8 cellular contexts compared by ENCODE assay signal in the genomic region with DNA sequence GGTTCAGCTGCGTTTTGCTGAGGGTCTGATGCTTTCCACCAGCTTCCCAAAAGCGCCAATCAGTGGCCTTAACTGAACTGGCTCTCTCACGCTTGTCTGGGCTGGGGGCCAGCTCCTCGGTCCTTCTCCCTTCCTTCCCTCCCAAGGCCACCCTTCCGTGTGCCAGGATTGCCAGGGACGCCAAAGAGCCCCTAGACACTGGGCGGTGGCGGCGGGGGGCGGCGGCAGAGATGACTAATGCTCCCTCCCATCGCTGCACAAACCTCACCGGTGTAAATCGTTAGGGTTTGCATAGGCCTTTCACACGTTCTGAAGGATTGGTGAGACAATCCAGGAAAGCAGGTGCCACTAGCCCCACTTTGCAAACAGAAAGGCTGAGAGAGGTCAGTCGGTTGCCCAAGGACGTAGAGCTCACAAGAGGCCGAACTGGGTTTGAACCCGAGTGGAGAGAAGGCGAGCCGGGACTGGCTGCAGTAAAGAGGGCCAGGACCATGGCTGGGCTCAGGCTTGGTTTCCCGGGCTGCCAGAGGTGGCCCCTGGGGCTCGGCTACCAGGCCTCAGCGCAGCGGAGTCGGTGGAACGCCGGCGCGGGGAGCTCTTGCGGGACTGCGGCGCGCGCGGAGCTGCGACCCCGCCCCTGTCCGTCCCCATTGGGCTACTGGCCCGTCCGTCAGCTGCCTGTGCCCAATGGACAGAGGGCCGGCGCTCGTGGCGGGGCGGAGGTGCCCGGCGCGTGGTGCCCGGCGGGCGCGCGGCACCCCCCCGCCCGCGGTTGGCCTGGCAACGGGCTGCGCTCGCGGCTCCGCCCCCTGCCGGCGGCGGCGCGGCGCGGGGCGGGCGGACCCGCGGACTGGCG. TPM values are rescaled to one million over a fixed set of nuclear protein-coding genes. Genes with fewer than 3 reads are reported as not detected.
DNase-seq lines count a peak whose midpoint lies in the region; ATAC-seq, FAIRE-seq and TF ChIP-seq lines count a peak whose summit lies in the region.

No MANE protein-coding gene starts in this region.

- H3K4me1 ChIP-seq in cardiac muscle cell (ENCODE audit: low read depth) (no peaks in the 10 kb centered on the region), pancreas (peaks cover 0 to 4% (median 3%) of the 10 kb centered on the region in 3 donors), thymus (ENCODE audit: control insufficient read depth, insufficient read depth, low read length) (peaks cover 8% of the 10 kb centered on the region)

- 1% methylated on average over 43 to 74 of the region's 74 CpGs for WGBS in pancreas, 2 donors
- WGBS in thymus, result 7% methylated on average over 74 of the region's 74 CpGs

- H3K9me3 ChIP-seq in cardiac muscle cell (ENCODE audit: low read depth) (no peaks in the 10 kb centered on the region), pancreas (no peaks in the 10 kb centered on the region), thymus (ENCODE audit: control insufficient read depth) (no peaks in the 10 kb centered on the region)

- no peak for TF ChIP-seq POLR2A in NB4 (IDR thresholded peaks at IDR 0.05; ENCODE audit: extremely low read depth, insufficient read length)

- H3K27me3 Mint-ChIP-seq in activated naive CD8-positive, alpha-beta T cell treated with anti-CD3 and anti-CD28 coated beads, Interleukin-2, amount 50 U/mL, for 24 hours, result peaks cover 26% of the 10 kb centered on the region

- no peak for FAIRE-seq in pancreas (lab: Jason Lieb, UNC)

- H3K9me3 Mint-ChIP-seq in activated naive CD8-positive, alpha-beta T cell treated with anti-CD3 and anti-CD28 coated beads, Interleukin-2, amount 50 U/mL, for 24 hours, result no peaks in the 10 kb centered on the region

- H3K36me3 Mint-ChIP-seq in activated naive CD8-positive, alpha-beta T cell treated with anti-CD3 and anti-CD28 coated beads, Interleukin-2, amount 50 U/mL, for 24 hours (ENCODE audit: low read depth), result no peaks in the 10 kb centered on the region

- DNase-seq in DMS 273 treated with DMSO at 0.1 percent for 48 hours (lab: John Stamatoyannopoulos, UW) (peak; percentile 57), H7 (peak; percentile 100), NB4 (ENCODE audit: low read depth) (peak; percentile 83), SW 1271 (lab: John Stamatoyannopoulos, UW) (peak; percentile 12 to 78), cardiac muscle cell (ENCODE audit: low read depth in 1 of 2, low spot score in 1 of 2) (peak; percentile 92 to 93), pancreas (peak; percentile 92 to 98 (median 94))
- peak; percentile 88 for DNase-seq in activated naive CD8-positive, alpha-beta T cell treated with anti-CD3 and anti-CD28 coated beads, Interleukin-2, amount 50 U/mL, for 24 hours

- H3K36me3 ChIP-seq in H7 (replicated peaks; ENCODE audit: control insufficient read depth, insufficient read depth, low read length) (no peaks in the 10 kb centered on the region), cardiac muscle cell (no peaks in the 10 kb centered on the region), pancreas (no peaks in the 10 kb centered on the region), thymus (ENCODE audit: control insufficient read depth, insufficient read depth) (no peaks in the 10 kb centered on the region)

- no peak overlapping the region for H3K27ac ChIP-seq in cardiac muscle cell
- H3K27ac ChIP-seq in pancreas, result peak overlapping the region in 3 of 4 donors; percentile 25 to 57 (median 52)
- no peak overlapping the region for H3K27ac ChIP-seq in thymus (ENCODE audit: low read depth)

- peaks cover 32% of the 10 kb centered on the region for H3K27me3 ChIP-seq in H7 (ENCODE audit: control insufficient read depth, insufficient read depth, low read length)
- H3K27me3 ChIP-seq in cardiac muscle cell, result peaks cover 79% of the 10 kb centered on the region
- no peaks in the 10 kb centered on the region for H3K27me3 ChIP-seq in pancreas
- H3K27me3 ChIP-seq in thymus (ENCODE audit: control insufficient read depth, insufficient read depth), result peaks cover 31% of the 10 kb centered on the region

- ATAC-seq in activated naive CD8-positive, alpha-beta T cell treated with anti-CD3 and anti-CD28 coated beads, Interleukin-2, amount 50 U/mL, for 24 hours, result peak; percentile 89
- peak; percentile 98 to 99 (median 99) for ATAC-seq in pancreas

- H3K4me3 ChIP-seq in H7 (ENCODE audit: insufficient read depth, low read depth, low read length) (peak overlapping the region; percentile 79), NB4 (ENCODE audit: low read depth, low read length) (peak overlapping the region; percentile 40), cardiac muscle cell (peak overlapping the region; percentile 36), pancreas (peak overlapping the region; percentile 35 to 57 (median 49)), thymus (ENCODE audit: low read length) (peak overlapping the region; percentile 58)

- H3K4me1 Mint-ChIP-seq in activated naive CD8-positive, alpha-beta T cell treated with anti-CD3 and anti-CD28 coated beads, Interleukin-2, amount 50 U/mL, for 24 hours, result peaks cover 14% of the 10 kb centered on the region

- peak overlapping the region; percentile 72 for H3K4me3 Mint-ChIP-seq in activated naive CD8-positive, alpha-beta T cell treated with anti-CD3 and anti-CD28 coated beads, Interleukin-2, amount 50 U/mL, for 24 hours

- H3K27ac Mint-ChIP-seq in activated naive CD8-positive, alpha-beta T cell treated with anti-CD3 and anti-CD28 coated beads, Interleukin-2, amount 50 U/mL, for 24 hours, result no peak overlapping the region

- intact Hi-C loops in pancreas (cut with DNase I), result no loop called here

- TF ChIP-seq CTCF in NB4 (IDR thresholded peaks at IDR 0.05; ENCODE audit: low read depth, low read length), result no peak
- no peak for TF ChIP-seq CTCF in cardiac muscle cell (IDR thresholded peaks at IDR 0.05; ENCODE audit: low read depth, low read length)
- no peak for TF ChIP-seq CTCF in pancreas (IDR thresholded peaks at IDR 0.05)

RNA-seq across cellular contexts. Expression of gene GNAZ, which starts 0.6 kb away (rescaled TPM):
- 18.0 and 24.4 TPM in 2 replicates for total RNA-seq in H7 (2014; rRNA removed; shearing (Covaris generic))
- 2.8 and 3.7 TPM in 2 replicates for total RNA-seq in cardiac muscle cell
- 1.8 and 2.5 TPM in 2 replicates for polyA plus RNA-seq in cardiac muscle cell
- total RNA-seq in pancreas, result 1 to 10 TPM in 4 of 6 donors, under 1 TPM in 2; 0.88 to 2.3 (median 1.6) TPM
- polyA plus RNA-seq in pancreas, result 1 to 10 TPM; 2.8 to 9.7 TPM
- polyA plus RNA-seq in thymus, result 1.1 TPM

Comparison
In these comparisons a context has a peak if more than half of its experiments do, and no peak if none do; other contexts are left out.
1. DNase-seq: peak in every context shown above with its lines; median percentile 100 in H7; 94 in pancreas; 92 in cardiac muscle cell; 88 in activated naive CD8-positive, alpha-beta T cell treated with anti-CD3 and anti-CD28 coated beads, Interleukin-2, amount 50 U/mL, for 24 hours; 83 in NB4; 57 in DMS 273 treated with DMSO at 0.1 percent for 48 hours; 45 in SW 1271.
2. H3K27ac ChIP-seq: peak in pancreas (3 of 4); none in cardiac muscle cell (single experiment) and thymus (single experiment).
3. Peak in every context shown above with its lines, with median percentiles within 50 percentile points of each other: H3K4me3 ChIP-seq.